29 cellular contexts compared by ENCODE assay signal in genomic region chr6:77322604-77323003, GRCh38.
"Had no signal": no experiment of that assay in that cellular context is flagged by ENCODE, and none has a peak within 500 bp of the region (broad histone marks: within the 10 kb centered on the region; RNA-seq: fewer than 3 reads in every experiment).

No MANE protein-coding gene starts in this region.

- DNase-seq: activated CD4-positive, alpha-beta memory T cell treated with anti-CD3 and anti-CD28 coated beads for 36 hours; activated CD4-positive, alpha-beta T cell treated with anti-CD3 and anti-CD28 coated beads for 36 hours; activated CD4-positive, alpha-beta T cell treated with anti-CD3 and anti-CD28 coated beads, Interleukin-2, amount 10 ng/mL, durations not matched to agents 24 days and 14 days; activated CD4-positive, CD25-positive, alpha-beta regulatory T cell; activated CD4-positive, CD25-positive, alpha-beta regulatory T cell treated with anti-CD3 and anti-CD28 coated beads, Interleukin-2, amount 50 U/mL, for 72 hours; activated CD8-positive, alpha-beta memory T cell treated with anti-CD3 and anti-CD28 coated beads, Interleukin-2, amount 10 ng/mL, durations not matched to agents 7 days and 5 days; activated CD8-positive, alpha-beta memory T cell treated with anti-CD3 and anti-CD28 coated beads, Interleukin-2, amount 50 U/mL, for 4 hours; activated CD8-positive, alpha-beta T cell treated with anti-CD3 and anti-CD28 coated beads, Interleukin-2, amount 10 ng/mL, durations not matched to agents 7 days and 5 days; activated gamma-delta T cell; activated naive CD4-positive, alpha-beta T cell; activated naive CD4-positive, alpha-beta T cell treated with anti-CD3 and anti-CD28 coated beads, Interleukin-2, amount 10 ng/mL, durations not matched to agents 7 days and 5 days; activated naive CD8-positive, alpha-beta T cell treated with anti-CD3 and anti-CD28 coated beads, Interleukin-2, amount 10 ng/mL, durations not matched to agents 7 days and 5 days; activated T-cell treated with anti-CD3 and anti-CD28 coated beads, Interleukin-2, amount 50 U/mL, for 24 hours; activated T-cell treated with anti-CD3 and anti-CD28 coated beads, Interleukin-2, amount 50 U/mL, for 72 hours; central memory CD4-positive, alpha-beta T cell; cerebellar nuclear complex; colonic mucosa; dorsolateral prefrontal cortex; effector memory CD4-positive, alpha-beta T cell; endodermal cell; erythroblast; foreskin melanocyte; head of caudate nucleus; T-helper 2 cell had no signal

- H3K9me3 ChIP-seq: ascending aorta, breast epithelium, colonic mucosa, esophagus muscularis mucosa had no signal

- H3K36me3 ChIP-seq: ascending aorta, breast epithelium, cardiac muscle cell, colonic mucosa, esophagus muscularis mucosa had no signal

- H3K4me3 ChIP-seq: ascending aorta, breast epithelium, cardiac muscle cell, colonic mucosa, dorsolateral prefrontal cortex, esophagus muscularis mucosa had no signal

- H3K27ac ChIP-seq: ascending aorta, breast epithelium, cardiac muscle cell, colonic mucosa, dorsolateral prefrontal cortex, esophagus muscularis mucosa had no signal

- H3K4me1 ChIP-seq: ascending aorta, breast epithelium, colonic mucosa, esophagus muscularis mucosa had no signal

- ATAC-seq: activated CD4-positive, alpha-beta T cell treated with anti-CD3 and anti-CD28 coated beads for 36 hours; activated CD8-positive, alpha-beta memory T cell treated with anti-CD3 and anti-CD28 coated beads, Interleukin-2, amount 10 ng/mL, durations not matched to agents 7 days and 5 days; activated CD8-positive, alpha-beta T cell treated with anti-CD3 and anti-CD28 coated beads, Interleukin-2, amount 10 ng/mL, durations not matched to agents 7 days and 5 days; activated naive CD4-positive, alpha-beta T cell treated with anti-CD3 and anti-CD28 coated beads, Interleukin-2, amount 50 U/mL, for 72 hours; activated T-cell treated with anti-CD3 and anti-CD28 coated beads, Interleukin-2, amount 50 U/mL, for 72 hours had no signal

- H3K27me3 ChIP-seq: ascending aorta, breast epithelium, cardiac muscle cell, colonic mucosa, dorsolateral prefrontal cortex, esophagus muscularis mucosa had no signal
